ENCODE assay signal across 15 cellular contexts in genomic region chr16:11398851-11399250, GRCh38. TPM values are rescaled to one million over a fixed set of nuclear protein-coding genes. Genes with fewer than 3 reads are reported as not detected.
DNase-seq lines count a peak whose midpoint lies in the region; ATAC-seq, FAIRE-seq and TF ChIP-seq lines count a peak whose summit lies in the region.
"Had no signal": no experiment of that assay in that cellular context is flagged by ENCODE, and none has a peak within 500 bp of the region (broad histone marks: within the 10 kb centered on the region; RNA-seq: fewer than 3 reads in every experiment).

No MANE protein-coding gene starts in this region.

- H3K36me3 Mint-ChIP-seq in glutamatergic neuron (ENCODE audit: unreplicated experiment) = no peaks in the 10 kb centered on the region

- TF ChIP-seq POLR2A in heart left ventricle (IDR thresholded peaks at IDR 0.05) = no peak
- TF ChIP-seq POLR2A in GM12892 (IDR thresholded peaks at IDR 0.05; ENCODE audit: low read depth, low read length) = no peak
- TF ChIP-seq POLR2A in suprapubic skin (IDR thresholded peaks at IDR 0.05) = no peak

- DNase-seq in heart left ventricle (peak in 3 of 5 donors; percentile 7 to 23 (median 8)), right atrium auricular region (ENCODE audit: low spot score) (no peak), GM12892 (ENCODE audit: insufficient read length) (peak; percentile 1), glutamatergic neuron (peak; percentile 1), suprapubic skin (ENCODE audit: low spot score in 2 of 2) (peak; percentile 32 to 61)
- DNase-seq in activated CD4-positive, alpha-beta T cell treated with anti-CD3 and anti-CD28 coated beads, Interleukin-2, amount 50 U/mL, for 48 hours = no peak
- DNase-seq: ACHN; Calu3; CD4-positive, alpha-beta T cell; DMS 273 treated with DMSO at 0.1 percent for 48 hours; GM23248; H9 had no signal

- FAIRE-seq in GM12892 (lab: Jason Lieb, UNC) = no peak
- FAIRE-seq: GM18507 had no signal

- intact Hi-C loops in heart left ventricle (cut with DNase I) = loop anchor here in 7 of 10 donors (5.0 to 10.0 kb wide), 6 partner anchors 133 to 668 kb away; no protein-coding TSS in a partner anchor

- H3K4me3 Mint-ChIP-seq in glutamatergic neuron (ENCODE audit: unreplicated experiment) = no peak overlapping the region
- H3K4me3 Mint-ChIP-seq: CD4-positive, alpha-beta T cell; H9 had no signal

- TF ChIP-seq CTCF in heart left ventricle (IDR thresholded peaks at IDR 0.05) = no peak
- TF ChIP-seq CTCF in right atrium auricular region (IDR thresholded peaks at IDR 0.05) = no peak
- no peak for TF ChIP-seq CTCF in glutamatergic neuron (IDR thresholded peaks at IDR 0.05; ENCODE audit: partially characterized antibody, unreplicated experiment)
- TF ChIP-seq CTCF in suprapubic skin (IDR thresholded peaks at IDR 0.05) = no peak

- peaks cover 2% of the 10 kb centered on the region for H3K9me3 Mint-ChIP-seq in glutamatergic neuron (ENCODE audit: unreplicated experiment)
- H3K9me3 Mint-ChIP-seq: CD4-positive, alpha-beta T cell; H9 had no signal

- peaks cover 0 to 7% (median 2%) of the 10 kb centered on the region in 12 donors for H3K4me1 ChIP-seq in heart left ventricle
- peaks cover 0 to 5% of the 10 kb centered on the region in 2 donors for H3K4me1 ChIP-seq in right atrium auricular region
- H3K4me1 ChIP-seq in suprapubic skin = peaks cover 4% of the 10 kb centered on the region

- H3K27me3 Mint-ChIP-seq in glutamatergic neuron (ENCODE audit: unreplicated experiment) = peaks cover 18% of the 10 kb centered on the region
- H3K27me3 Mint-ChIP-seq: CD4-positive, alpha-beta T cell had no signal

- H3K4me3 ChIP-seq in heart left ventricle (no peak overlapping the region), right atrium auricular region (no peak overlapping the region), suprapubic skin (no peak overlapping the region)
- H3K4me3 ChIP-seq: BLaER1 treated with 17β-estradiol and CSF1 and Interleukin-3, amounts not matched to agents 10 nM and 100 nM; GM23248 had no signal

- H3K27ac ChIP-seq in heart left ventricle = no peak overlapping the region
- no peak overlapping the region for H3K27ac ChIP-seq in right atrium auricular region
- no peak overlapping the region for H3K27ac ChIP-seq in suprapubic skin
- H3K27ac ChIP-seq: BLaER1 treated with 17β-estradiol and CSF1 and Interleukin-3, amounts not matched to agents 10 nM and 100 nM; GM23248 had no signal

- 88 to 92% (median 90%) methylated on average over 12 to 14 of the region's 14 CpGs for WGBS in heart left ventricle, 4 donors
- 92% methylated on average over 14 of the region's 14 CpGs for whole genome bisulfite sequencing in suprapubic skin

- TF ChIP-seq EP300 in suprapubic skin (IDR thresholded peaks at IDR 0.05) = no peak

- ATAC-seq in heart left ventricle (no peak), GM18519 (IDR thresholded peaks at IDR 0.05; ENCODE audit: low FRiP score, unreplicated experiment) (no peak)

- H3K27me3 ChIP-seq in heart left ventricle = peaks cover 0 to 3% (median 0%) of the 10 kb centered on the region in 9 donors
- H3K27me3 ChIP-seq in right atrium auricular region = no peaks in the 10 kb centered on the region
- H3K27me3 ChIP-seq in suprapubic skin = no peaks in the 10 kb centered on the region
- H3K27me3 ChIP-seq: BLaER1 treated with 17β-estradiol and CSF1 and Interleukin-3, amounts not matched to agents 10 nM and 100 nM had no signal

- no peak overlapping the region for H3K27ac Mint-ChIP-seq in glutamatergic neuron (ENCODE audit: unreplicated experiment)
- H3K27ac Mint-ChIP-seq: CD4-positive, alpha-beta T cell; H9 had no signal

- H3K36me3 ChIP-seq in heart left ventricle (no peaks in the 10 kb centered on the region), right atrium auricular region (no peaks in the 10 kb centered on the region), suprapubic skin (no peaks in the 10 kb centered on the region)
- H3K36me3 ChIP-seq: BLaER1 treated with 17β-estradiol and CSF1 and Interleukin-3, amounts not matched to agents 10 nM and 100 nM had no signal

- H3K4me1 Mint-ChIP-seq in glutamatergic neuron (ENCODE audit: low read depth, unreplicated experiment) = peaks cover 11% of the 10 kb centered on the region

- no peaks in the 10 kb centered on the region for H3K9me3 ChIP-seq in heart left ventricle
- no peaks in the 10 kb centered on the region for H3K9me3 ChIP-seq in right atrium auricular region
- H3K9me3 ChIP-seq in suprapubic skin = no peaks in the 10 kb centered on the region
- H3K9me3 ChIP-seq: BLaER1 treated with 17β-estradiol and CSF1 and Interleukin-3, amounts not matched to agents 10 nM and 100 nM had no signal

RNA-seq across cellular contexts. Expression of gene RMI2, which starts 53.6 kb away (rescaled TPM):
- total RNA-seq in heart left ventricle (1 to 10 TPM in 4 of 9 donors, under 1 TPM in 3, not detected in 2; 0.23 to 6.6 (median 1.1) TPM), right atrium auricular region (under 1 TPM in 1 of 2 donors, not detected in 1; 0.85 TPM), glutamatergic neuron (ENCODE audit: unreplicated experiment) (4.2 TPM), suprapubic skin (1 to 10 TPM; 2.7 to 7.7 (median 6.4) TPM)
- polyA plus RNA-seq in heart left ventricle = under 1 TPM; 0.23 to 0.76 TPM
- polyA plus RNA-seq in GM12892 (2012; ENCODE audit: missing spikeins) = 25.7 TPM

Comparison
In these comparisons a context has a peak if more than half of its experiments do, and no peak if none do; other contexts are left out.
1. DNase-seq: peak in heart left ventricle (3 of 5), GM12892 (single experiment), glutamatergic neuron (single experiment) and suprapubic skin (2 of 2); none in right atrium auricular region (single experiment) and activated CD4-positive, alpha-beta T cell treated with anti-CD3 and anti-CD28 coated beads, Interleukin-2, amount 50 U/mL, for 48 hours (0 of 2).